In the genomic region with DNA sequence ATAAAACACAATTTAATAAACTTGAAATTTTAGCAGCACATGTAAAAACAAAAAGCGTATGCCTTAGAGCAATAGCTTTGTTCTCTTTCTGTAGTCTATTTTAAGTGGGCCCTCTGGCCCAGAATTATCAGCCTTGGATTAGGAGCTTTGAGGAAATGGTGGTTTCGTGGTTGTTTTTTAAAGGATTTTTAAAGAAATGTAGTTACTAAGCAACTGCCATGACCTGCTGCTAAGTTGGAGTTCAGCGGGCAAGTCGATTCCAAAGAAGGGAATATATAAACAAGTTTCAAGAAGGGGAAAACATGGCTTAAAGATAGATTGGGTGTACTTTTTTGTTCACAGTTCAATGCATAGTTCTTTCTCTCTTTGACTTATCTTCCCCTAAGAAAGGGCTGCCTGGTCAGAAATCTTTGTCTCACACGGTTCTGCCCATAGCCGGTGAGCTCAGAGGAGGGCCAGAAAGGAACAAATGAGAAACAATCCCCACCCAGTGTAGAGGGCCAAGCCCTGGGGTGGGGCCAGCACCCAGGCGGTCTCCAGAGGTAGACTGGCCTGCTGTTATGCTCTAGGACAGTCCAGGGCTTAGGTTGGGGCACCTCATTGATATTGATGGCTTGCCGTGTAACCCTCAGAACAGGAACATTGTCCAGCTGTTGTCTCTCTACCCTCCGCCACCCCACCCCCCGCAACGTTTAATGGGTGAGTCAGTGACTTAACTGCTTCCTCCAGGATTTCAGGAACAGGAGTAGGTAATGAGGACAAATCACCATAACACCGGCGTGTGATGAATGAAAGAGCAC, we compare ENCODE assay signal across 10 cellular contexts. TPM values are rescaled to one million over a fixed set of nuclear protein-coding genes. Genes with fewer than 3 reads are reported as not detected.
DNase-seq lines count a peak whose midpoint lies in the region; ATAC-seq and TF ChIP-seq lines count a peak whose summit lies in the region.
"Had no signal": no experiment of that assay in that cellular context is flagged by ENCODE, and none has a peak within 500 bp of the region (broad histone marks: within the 10 kb centered on the region; RNA-seq: fewer than 3 reads in every experiment).

No MANE protein-coding gene starts in this region.

- WGBS in HUES64, result 9% methylated on average over 10 of the region's 13 CpGs

- H3K9me3 Mint-ChIP-seq in activated CD4-positive, alpha-beta T cell treated with anti-CD3 and anti-CD28 coated beads, Interleukin-2, amount 10 ng/mL, durations not matched to agents 24 days and 14 days, result no peaks in the 10 kb centered on the region
- H3K9me3 Mint-ChIP-seq: T-helper 1 cell treated with Interleukin-12 subunit alpha and Interleukin-12 subunit beta and Interleukin-4 antibody, amounts not matched to agents 30 μg/mL and 1 μg/mL, for 36 hours had no signal

- peak overlapping the region; percentile 47 for H3K9ac ChIP-seq in HUES64 (ENCODE audit: low read depth, low read length)

- no peak overlapping the region for H3K4me3 Mint-ChIP-seq in activated CD4-positive, alpha-beta T cell treated with anti-CD3 and anti-CD28 coated beads, Interleukin-2, amount 10 ng/mL, durations not matched to agents 24 days and 14 days
- H3K4me3 Mint-ChIP-seq: T-helper 1 cell treated with Interleukin-12 subunit alpha and Interleukin-12 subunit beta and Interleukin-4 antibody, amounts not matched to agents 30 μg/mL and 1 μg/mL, for 36 hours had no signal

- in situ Hi-C loops in astrocyte of the spinal cord (cut with HindIII; ENCODE audit: low sequenced_read_pairs), result no loop called here

- no peaks in the 10 kb centered on the region for H3K27me3 ChIP-seq in HUES64 (ENCODE audit: insufficient read depth, low read length)

- H3K4me1 Mint-ChIP-seq in activated CD4-positive, alpha-beta T cell treated with anti-CD3 and anti-CD28 coated beads, Interleukin-2, amount 10 ng/mL, durations not matched to agents 24 days and 14 days, result peaks cover 10% of the 10 kb centered on the region

- DNase-seq in A172 (ENCODE audit: low spot score) (peak; percentile 77), astrocyte of the spinal cord (ENCODE audit: low read depth, low spot score) (peak; percentile 86), left colon (peak; percentile 67 to 83), globus pallidus (ENCODE audit: low spot score) (no peak), cerebellar nuclear complex (lab: John Stamatoyannopoulos, UW) (no peak)
- DNase-seq in activated CD4-positive, alpha-beta T cell treated with anti-CD3 and anti-CD28 coated beads, Interleukin-2, amount 10 ng/mL, durations not matched to agents 24 days and 14 days, result no peak

- peaks cover 12% of the 10 kb centered on the region for H3K36me3 Mint-ChIP-seq in activated CD4-positive, alpha-beta T cell treated with anti-CD3 and anti-CD28 coated beads, Interleukin-2, amount 10 ng/mL, durations not matched to agents 24 days and 14 days (ENCODE audit: low read depth)

- peak overlapping the region; percentile 36 for H3K4me3 ChIP-seq in HUES64 (ENCODE audit: low read length)
- H3K4me3 ChIP-seq in astrocyte of the spinal cord (ENCODE audit: low read depth, low read length), result no peak overlapping the region

- H3K9me3 ChIP-seq in HUES64 (ENCODE audit: insufficient read depth, low read depth, low read length), result no peaks in the 10 kb centered on the region

- peak; percentile 58 for ATAC-seq in left colon
- no peak for ATAC-seq in GM18858 (IDR thresholded peaks at IDR 0.05; ENCODE audit: unreplicated experiment)

- H3K27me3 Mint-ChIP-seq in activated CD4-positive, alpha-beta T cell treated with anti-CD3 and anti-CD28 coated beads, Interleukin-2, amount 10 ng/mL, durations not matched to agents 24 days and 14 days, result no peaks in the 10 kb centered on the region

- peaks cover 23% of the 10 kb centered on the region for H3K36me3 ChIP-seq in HUES64 (ENCODE audit: insufficient read depth, low read length)

- H3K27ac ChIP-seq in HUES64 (ENCODE audit: low read depth, low read length), result peak overlapping the region; percentile 84

- intact Hi-C loops in left colon (cut with DNase I, micrococcal nuclease), result no loop called here
- intact Hi-C loops in activated CD4-positive, alpha-beta T cell treated with anti-CD3 and anti-CD28 coated beads, Interleukin-2, amount 10 ng/mL, durations not matched to agents 24 days and 14 days (cut with micrococcal nuclease), result no loop called here

- peaks cover 73% of the 10 kb centered on the region for H3K4me1 ChIP-seq in HUES64 (ENCODE audit: insufficient read depth, low read length)

- no peak overlapping the region for H3K27ac Mint-ChIP-seq in activated CD4-positive, alpha-beta T cell treated with anti-CD3 and anti-CD28 coated beads, Interleukin-2, amount 10 ng/mL, durations not matched to agents 24 days and 14 days
- H3K27ac Mint-ChIP-seq: T-helper 1 cell treated with Interleukin-12 subunit alpha and Interleukin-12 subunit beta and Interleukin-4 antibody, amounts not matched to agents 30 μg/mL and 1 μg/mL, for 36 hours had no signal

- TF ChIP-seq CTCF in astrocyte of the spinal cord (IDR thresholded peaks at IDR 0.05; ENCODE audit: low read depth, low read length), result no peak

RNA-seq across cellular contexts. Expression of a gene that starts 32.5 kb away (rescaled TPM):
- 10.2 and 11.9 TPM in 2 replicates for total RNA-seq in A172 (2014; rRNA removed; shearing (Covaris generic))
- 26.2 TPM for polyA plus RNA-seq in HUES64 (2013, experiment 1 of 2)
- polyA plus RNA-seq in HUES64 (2013, experiment 2 of 2), result 28.5 TPM
- total RNA-seq in left colon, result 10 to 100 TPM; 69.6 to 88.9 TPM
- 31.9 and 41.1 TPM in 2 replicates for total RNA-seq in activated CD4-positive, alpha-beta T cell treated with anti-CD3 and anti-CD28 coated beads, Interleukin-2, amount 10 ng/mL, durations not matched to agents 24 days and 14 days

RNA-seq across cellular contexts. Expression of a gene that starts 54.0 kb away (rescaled TPM):
- total RNA-seq in A172 (2014; rRNA removed; shearing (Covaris generic)), result 0.07 and 0.12 TPM in 2 replicates
- 19.9 TPM for polyA plus RNA-seq in HUES64 (2013, experiment 1 of 2)
- 14.1 TPM for polyA plus RNA-seq in HUES64 (2013, experiment 2 of 2)
- total RNA-seq in left colon, result 10 to 100 TPM; 23.3 to 23.5 TPM
- total RNA-seq in activated CD4-positive, alpha-beta T cell treated with anti-CD3 and anti-CD28 coated beads, Interleukin-2, amount 10 ng/mL, durations not matched to agents 24 days and 14 days, result 0.12 and 0.19 TPM in 2 replicates
- total RNA-seq: mononuclear cell had no signal

Comparison
In these comparisons a context has a peak if more than half of its experiments do, and no peak if none do; other contexts are left out.
1. DNase-seq: peak in A172 (single experiment), astrocyte of the spinal cord (single experiment) and left colon (2 of 2); none in globus pallidus (single experiment), activated CD4-positive, alpha-beta T cell treated with anti-CD3 and anti-CD28 coated beads, Interleukin-2, amount 10 ng/mL, durations not matched to agents 24 days and 14 days (single experiment) and cerebellar nuclear complex (0 of 2).
2. RNA of a gene that starts 54.0 kb away (total RNA-seq): 23.3 to 23.5 TPM in left colon; 0.12 to 0.19 TPM in activated CD4-positive, alpha-beta T cell treated with anti-CD3 and anti-CD28 coated beads, Interleukin-2, amount 10 ng/mL, durations not matched to agents 24 days and 14 days and 0.07 to 0.12 TPM in A172; every median in the first group is over 10 times any median in the second.